8 cellular contexts compared by ENCODE assay signal in genomic region chr5:138752951-138753793, GRCh38. TPM values are rescaled to one million over a fixed set of nuclear protein-coding genes. Genes with fewer than 3 reads are reported as not detected.
A peak's percentile ranks its signal among the peaks of the same experiment; 100 is the strongest.
DNase-seq lines count a peak whose midpoint lies in the region; ATAC-seq lines count a peak whose summit lies in the region.

TSS of gene CTNNA1 (plus strand) at chr5:138753425. CDS start at chr5:138781925, 28,500 bp downstream.

- H3K9me3 ChIP-seq in mononuclear cell (ENCODE audit: low read depth, low read length) = no peaks in the 10 kb centered on the region

- ATAC-seq in HG03045 (IDR thresholded peaks at IDR 0.05; ENCODE audit: unreplicated experiment) = peak; percentile 47

- peaks cover 4% of the 10 kb centered on the region for H3K27me3 ChIP-seq in mononuclear cell (ENCODE audit: insufficient read depth, low read length)

- peaks cover 18% of the 10 kb centered on the region for H3K4me1 ChIP-seq in mononuclear cell (ENCODE audit: insufficient read depth, low read length)

- DNase-seq in DMS 273 (lab: John Stamatoyannopoulos, UW; ENCODE audit: unreplicated experiment) (peak; percentile 84), DMS 273 treated with DMSO at 0.1 percent for 48 hours (lab: John Stamatoyannopoulos, UW) (no peak), NOMO-1 treated with DMSO at 0.1 percent for 48 hours (lab: John Stamatoyannopoulos, UW; ENCODE audit: unreplicated experiment) (peak; percentile 23), epidermal melanocyte (ENCODE audit: insufficient read length, low spot score) (peak; percentile 77)
- DNase-seq in activated CD8-positive, alpha-beta memory T cell treated with anti-CD3 and anti-CD28 coated beads, Interleukin-2, amount 50 U/mL, for 48 hours = peak; percentile 82
- DNase-seq in stimulated activated CD8-positive, alpha-beta memory T cell treated with anti-CD3 and anti-CD28 coated beads, Interleukin-2, amount 100 ng/mL, for 48 hours (ENCODE audit: low read depth in 2 of 2) = peak; percentile 37 to 41

- H3K4me3 ChIP-seq in mononuclear cell (ENCODE audit: low read length) = peak within 1 kb of the TSS; percentile 72

RNA-seq across cellular contexts. Expression of gene CTNNA1, which starts in this region (rescaled TPM):
- total RNA-seq in mononuclear cell = 67.2 TPM
